ENCODE assay signal across 20 cellular contexts in the genomic region with DNA sequence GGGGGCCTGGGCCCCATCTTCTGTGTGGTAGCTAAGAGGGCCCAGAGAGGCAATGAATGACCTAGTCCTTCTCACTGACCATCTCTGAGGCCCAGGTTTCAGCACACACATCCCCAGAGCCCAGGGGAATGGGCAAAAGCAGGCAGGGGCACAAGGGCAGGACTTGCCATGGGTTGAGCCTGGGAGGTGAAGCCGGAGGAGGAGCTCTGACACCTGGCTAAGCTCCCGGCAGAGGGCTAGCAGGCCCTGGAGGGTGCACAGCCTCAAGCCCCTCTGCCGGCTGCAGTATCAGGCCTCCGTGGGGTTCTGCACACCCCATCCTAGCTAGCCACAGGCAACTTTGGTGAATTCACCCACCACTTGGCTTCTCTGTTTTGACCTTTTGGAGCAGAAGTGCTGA. TPM values are rescaled to one million over a fixed set of nuclear protein-coding genes. Genes with fewer than 3 reads are reported as not detected.
"Had no signal": no experiment of that assay in that cellular context is flagged by ENCODE, and none has a peak within 500 bp of the region (broad histone marks: within the 10 kb centered on the region; RNA-seq: fewer than 3 reads in every experiment).

No MANE protein-coding gene starts in this region.

- H3K4me3 Mint-ChIP-seq: activated CD8-positive, alpha-beta memory T cell treated with anti-CD3 and anti-CD28 coated beads, Interleukin-2, amount 10 ng/mL, durations not matched to agents 7 days and 5 days; activated naive CD4-positive, alpha-beta T cell treated with anti-CD3 and anti-CD28 coated beads, Interleukin-2, amount 10 ng/mL, durations not matched to agents 7 days and 5 days; memory B cell; natural killer cell; stimulated activated naive CD8-positive, alpha-beta T cell treated with anti-CD3 and anti-CD28 coated beads, Interleukin-15, Interleukin-2, amounts not matched to agents 100 ng/mL and 50 ng/mL, for 24 hours had no signal

- H3K4me3 ChIP-seq: esophagus muscularis mucosa, hepatocyte, right atrium auricular region, smooth muscle cell, thoracic aorta, upper lobe of right lung had no signal

- H3K27ac ChIP-seq: esophagus muscularis mucosa, right atrium auricular region, thoracic aorta, upper lobe of right lung had no signal

- H3K9me3 Mint-ChIP-seq: activated naive CD4-positive, alpha-beta T cell treated with anti-CD3 and anti-CD28 coated beads, Interleukin-2, amount 10 ng/mL, durations not matched to agents 7 days and 5 days; memory B cell; natural killer cell; stimulated activated naive CD8-positive, alpha-beta T cell treated with anti-CD3 and anti-CD28 coated beads, Interleukin-15, Interleukin-2, amounts not matched to agents 100 ng/mL and 50 ng/mL, for 24 hours had no signal

- H3K9me3 ChIP-seq: esophagus muscularis mucosa, right atrium auricular region, thoracic aorta, upper lobe of right lung had no signal

- H3K4me1 ChIP-seq: upper lobe of right lung had no signal

- H3K27ac Mint-ChIP-seq: activated CD8-positive, alpha-beta memory T cell treated with anti-CD3 and anti-CD28 coated beads, Interleukin-2, amount 10 ng/mL, durations not matched to agents 7 days and 5 days; memory B cell; natural killer cell; progenitor cell of endocrine pancreas; stimulated activated naive CD8-positive, alpha-beta T cell treated with anti-CD3 and anti-CD28 coated beads, Interleukin-15, Interleukin-2, amounts not matched to agents 100 ng/mL and 50 ng/mL, for 24 hours had no signal

- DNase-seq: activated CD4-positive, alpha-beta T cell treated with anti-CD3 and anti-CD28 coated beads for 1 hour; activated CD4-positive, alpha-beta T cell treated with anti-CD3 and anti-CD28 coated beads, Interleukin-2, amount 50 U/mL, for 4 hours; activated CD8-positive, alpha-beta memory T cell treated with anti-CD3 and anti-CD28 coated beads, Interleukin-2, amount 10 ng/mL, durations not matched to agents 7 days and 5 days; activated naive CD4-positive, alpha-beta T cell treated with anti-CD3 and anti-CD28 coated beads, Interleukin-2, amount 10 ng/mL, durations not matched to agents 7 days and 5 days; activated T-cell treated with anti-CD3 and anti-CD28 coated beads, Interleukin-2, amount 50 U/mL, for 1 hour; left ventricle myocardium superior; natural killer cell; occipital lobe; T-helper 1 cell; T1000; upper lobe of right lung had no signal

- H3K27me3 ChIP-seq: right atrium auricular region had no signal

- H3K36me3 Mint-ChIP-seq: activated CD8-positive, alpha-beta memory T cell treated with anti-CD3 and anti-CD28 coated beads, Interleukin-2, amount 10 ng/mL, durations not matched to agents 7 days and 5 days; activated naive CD4-positive, alpha-beta T cell treated with anti-CD3 and anti-CD28 coated beads, Interleukin-2, amount 10 ng/mL, durations not matched to agents 7 days and 5 days; memory B cell; natural killer cell had no signal

- ATAC-seq: activated CD8-positive, alpha-beta memory T cell treated with anti-CD3 and anti-CD28 coated beads, Interleukin-2, amount 10 ng/mL, durations not matched to agents 7 days and 5 days; left ventricle myocardium superior; natural killer cell; upper lobe of right lung had no signal

- H3K36me3 ChIP-seq: esophagus muscularis mucosa, right atrium auricular region, thoracic aorta, upper lobe of right lung had no signal

RNA-seq across cellular contexts. Expression of a gene that starts 5.3 kb away (rescaled TPM):
- total RNA-seq: glomerular endothelial cell, thoracic aorta had no signal
